In genomic region chr20:8131598-8132014, GRCh38 we compare ENCODE assay signal across 1 cellular context.
TF ChIP-seq lines count a peak whose summit lies in the region.

No MANE protein-coding gene starts in this region.

TF ChIP-seq in HepG2, 621 proteins besides CTCF, POLR2A, EP300 and RAD21 (continued from another document):
- peak; percentile 20; the same call in 1 of the 2 replicates for TF ChIP-seq AHDC1 (CRISPR knock-in tag; IDR thresholded peaks at IDR 0.05; ENCODE audit: borderline replicate concordance)
